ENCODE assay signal across 1 cellular context in genomic region chr14:105527381-105528196, GRCh38.
TF ChIP-seq lines count a peak whose summit lies in the region.

No MANE protein-coding gene starts in this region.

TF ChIP-seq in GM12878, 131 proteins besides CTCF, POLR2A, EP300 and RAD21 (continued from another document):
- no peak for TF ChIP-seq CBX3 (IDR thresholded peaks at IDR 0.05; ENCODE audit: borderline replicate concordance, low read depth)
